9 cellular contexts compared by ENCODE assay signal in the genomic region with DNA sequence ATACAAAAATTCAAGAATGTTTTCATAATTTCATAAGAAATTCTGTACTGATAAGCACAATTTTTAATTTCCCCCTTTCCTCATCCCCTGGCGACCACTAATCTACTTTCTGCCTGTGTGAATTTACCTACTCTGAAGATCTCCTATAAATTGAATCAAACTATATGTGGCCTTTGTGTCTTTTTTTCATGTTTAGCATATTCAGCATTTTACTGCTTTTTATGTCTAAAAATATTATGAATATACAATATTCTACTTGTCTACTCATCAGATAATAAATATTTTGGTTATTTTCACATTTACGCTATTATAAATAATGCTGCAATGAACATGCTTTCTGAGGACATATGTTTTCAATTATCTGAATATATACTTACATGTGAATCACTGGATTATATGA.
"Had no signal": no experiment of that assay in that cellular context is flagged by ENCODE, and none has a peak within 500 bp of the region (broad histone marks: within the 10 kb centered on the region; RNA-seq: fewer than 3 reads in every experiment).

No MANE protein-coding gene starts in this region.

- H3K9me3 ChIP-seq: HAP-1 had no signal

- H2AFZ ChIP-seq: GM23248, GM23338 had no signal

- H3K36me3 ChIP-seq: HAP-1 had no signal

- ATAC-seq: GM23338, HCT116 had no signal

- H3K4me3 ChIP-seq: GM23248, GM23338, HAP-1 had no signal

- H3K4me2 ChIP-seq: GM23338 had no signal

- DNase-seq: GM23248, GOT3, H7, H9, HFFc6 had no signal

- H3K9ac ChIP-seq: GM23248 had no signal

- FAIRE-seq: H1 had no signal

- H3K27ac ChIP-seq: GM23248 had no signal

- H3K4me1 ChIP-seq: HAP-1 had no signal
